Comparison of ENCODE assay signal across 1 cellular context in the genomic region with DNA sequence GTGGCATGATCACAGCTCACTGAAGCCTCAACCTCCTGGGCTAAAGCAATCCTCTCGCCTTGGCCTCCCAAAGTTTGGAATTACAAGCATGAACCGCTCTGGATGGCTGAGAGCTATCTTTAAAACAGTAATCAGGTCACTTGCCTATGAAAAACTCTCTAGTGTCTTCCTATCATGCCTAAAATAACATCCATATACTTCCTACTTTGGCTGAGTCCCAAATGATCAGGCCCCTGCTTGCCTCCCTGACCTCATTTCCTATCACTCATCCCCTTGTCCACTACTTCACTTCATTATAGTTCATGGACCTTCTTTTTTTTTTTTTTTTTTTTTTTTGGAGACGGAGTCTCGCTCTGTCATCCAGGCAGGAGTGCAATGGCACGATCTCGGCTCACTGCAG.
TF ChIP-seq lines count a peak whose summit lies in the region.

No MANE protein-coding gene starts in this region.

TF ChIP-seq in endothelial cell of umbilical vein, 7 proteins besides CTCF, POLR2A, EP300 and RAD21:
- TF ChIP-seq MYC (IDR thresholded peaks at IDR 0.05; ENCODE audit: low read depth, low read length) = no peak
- TF ChIP-seq POLR2AphosphoS5 (IDR thresholded peaks at IDR 0.05; ENCODE audit: insufficient read depth, low read depth, low read length) = no peak
- no peak for TF ChIP-seq FOS (IDR thresholded peaks at IDR 0.05; ENCODE audit: borderline replicate concordance, insufficient read depth, low read length)
- no peak for TF ChIP-seq EZH2 (IDR thresholded peaks at IDR 0.05; ENCODE audit: borderline replicate concordance, low read depth, low read length, severe bottlenecking)
- no peak for TF ChIP-seq JUN (IDR thresholded peaks at IDR 0.05; ENCODE audit: borderline replicate concordance, insufficient read depth, insufficient read length, low read depth)
- TF ChIP-seq, protein P1, sequence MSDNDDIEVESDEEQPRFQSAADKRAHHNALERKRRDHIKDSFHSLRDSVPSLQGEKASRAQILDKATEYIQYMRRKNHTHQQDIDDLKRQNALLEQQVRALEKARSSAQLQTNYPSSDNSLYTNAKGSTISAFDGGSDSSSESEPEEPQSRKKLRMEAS (IDR thresholded peaks at IDR 0.05; ENCODE audit: insufficient read depth, insufficient read length) = no peak
- TF ChIP-seq GATA2 (IDR thresholded peaks at IDR 0.05; ENCODE audit: insufficient read depth, insufficient read length, low read depth, low read length) = no peak
